Comparison of ENCODE assay signal across 24 cellular contexts in genomic region chr1:185593271-185593670, GRCh38.
"Had no signal": no experiment of that assay in that cellular context is flagged by ENCODE, and none has a peak within 500 bp of the region (broad histone marks: within the 10 kb centered on the region; RNA-seq: fewer than 3 reads in every experiment).

No MANE protein-coding gene starts in this region.

- ATAC-seq: activated T-cell treated with anti-CD3 and anti-CD28 coated beads, Interleukin-2, amount 50 U/mL, for 4 hours; activated T-helper 17 cell treated with anti-CD3 and anti-CD28 coated beads, Interleukin-2, amount 50 U/mL, for 72 hours; esophagus mucosa; gastrocnemius medialis had no signal

- H3K27me3 ChIP-seq: brain microvascular endothelial cell, gastrocnemius medialis, heart left ventricle, hepatocyte had no signal

- H3K36me3 ChIP-seq: brain microvascular endothelial cell, gastrocnemius medialis, heart left ventricle had no signal

- DNase-seq: activated CD4-positive, alpha-beta memory T cell treated with anti-CD3 and anti-CD28 coated beads, Interleukin-2, amount 10 ng/mL, durations not matched to agents 7 days and 5 days; activated CD4-positive, alpha-beta T cell treated with anti-CD3 and anti-CD28 coated beads for 1 hour; activated CD4-positive, alpha-beta T cell treated with anti-CD3 and anti-CD28 coated beads for 4 hours; activated CD4-positive, alpha-beta T cell treated with anti-CD3 and anti-CD28 coated beads, Interleukin-2, amount 10 ng/mL, durations not matched to agents 7 days and 5 days; activated CD4-positive, alpha-beta T cell treated with anti-CD3 and anti-CD28 coated beads, Interleukin-2, amount 50 U/mL, for 4 hours; activated CD8-positive, alpha-beta memory T cell treated with anti-CD3 and anti-CD28 coated beads for 24 hours; activated effector memory CD4-positive, alpha-beta T cell treated with Interleukin-2 at 50 U/mL for 16 hours; activated gamma-delta T cell treated with Interleukin-2 at 50 U/mL for 16 hours; activated naive CD4-positive, alpha-beta T cell treated with anti-CD3 and anti-CD28 coated beads, Interleukin-2, amount 50 U/mL, for 16 hours; activated naive CD4-positive, alpha-beta T cell treated with Interleukin-2 at 50 U/mL for 16 hours; activated T-cell treated with anti-CD3 and anti-CD28 coated beads, Interleukin-2, amount 50 U/mL, for 4 hours; amniotic stem cell; anterior cingulate cortex; brain microvascular endothelial cell; cortex of kidney; effector memory CD4-positive, alpha-beta T cell; endodermal cell; gastrocnemius medialis; glutamatergic neuron; T-helper 2 cell had no signal

- H3K9me3 ChIP-seq: gastrocnemius medialis had no signal

- H3K4me3 ChIP-seq: gastrocnemius medialis, heart left ventricle, hepatocyte had no signal

- H3K27ac ChIP-seq: brain microvascular endothelial cell, gastrocnemius medialis had no signal
